8 cellular contexts compared by ENCODE assay signal in the genomic region with DNA sequence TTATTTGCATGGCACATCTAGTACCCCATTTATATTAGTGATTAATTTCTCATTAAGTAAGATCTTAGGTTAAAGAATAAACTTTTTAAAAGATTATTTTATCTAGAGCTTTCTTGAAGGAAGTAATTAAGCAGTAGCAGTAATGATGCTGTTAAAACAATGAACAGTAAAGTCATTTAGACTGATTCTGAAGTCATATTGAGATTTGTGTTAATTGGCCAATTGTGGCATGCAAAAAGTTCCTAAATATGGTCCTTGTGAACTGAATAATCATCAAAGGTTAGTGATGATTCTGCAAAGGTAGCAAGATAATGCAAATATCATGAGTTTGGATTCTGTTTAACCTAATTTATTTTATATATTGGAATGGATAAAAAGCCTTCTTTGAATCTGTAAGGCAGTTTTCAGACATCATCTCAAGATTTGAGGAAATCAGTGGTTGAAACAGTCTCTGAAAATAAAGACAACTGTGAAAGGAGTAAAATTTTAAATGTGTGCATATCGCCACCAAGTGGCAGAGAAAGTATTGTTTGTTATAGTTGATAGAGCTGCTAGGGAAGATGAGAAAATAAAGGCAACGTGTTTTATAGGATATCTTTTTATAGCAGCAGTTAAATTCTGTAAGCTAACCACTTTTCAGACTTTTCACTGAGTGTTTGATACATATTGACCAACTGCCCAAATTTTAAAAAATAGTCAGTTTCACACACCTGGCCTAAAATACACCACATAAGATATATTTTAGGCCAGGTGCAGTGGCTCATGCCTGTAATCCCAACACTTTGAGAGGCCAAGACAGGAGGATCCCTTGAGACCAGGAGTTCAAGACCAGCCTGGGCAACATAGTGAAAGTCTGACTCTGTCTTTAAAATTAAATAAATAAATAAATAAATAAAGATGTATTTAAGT.
DNase-seq lines count a peak whose midpoint lies in the region; ATAC-seq and TF ChIP-seq lines count a peak whose summit lies in the region.

No MANE protein-coding gene starts in this region.

- peak; percentile 14 for DNase-seq in NCI-H526 treated with DMSO at 0.1 percent for 48 hours (lab: John Stamatoyannopoulos, UW)
- peak; percentile 75 for DNase-seq in astrocyte of the hippocampus (ENCODE audit: low read depth, low spot score)
- peak; percentile 47 for DNase-seq in iPS-NIHi11 (ENCODE audit: low spot score)
- DNase-seq in stomach = no peak

- TF ChIP-seq CTCF in C4-2B (conservative IDR thresholded peaks at IDR 0.05) = peak; percentile 74
- peak; percentile 24; the same call in 1 of the 2 replicates for TF ChIP-seq CTCF in GM12875 (IDR thresholded peaks at IDR 0.05; ENCODE audit: borderline replicate concordance, insufficient read depth, low read depth, low read length)
- TF ChIP-seq CTCF in stomach (IDR thresholded peaks at IDR 0.05) = peak in 4 of 7 experiments; percentile 47 to 66 (median 56)

- TF ChIP-seq POLR2A in stomach (IDR thresholded peaks at IDR 0.05) = no peak

- H3K27ac ChIP-seq in C4-2B (no peak overlapping the region), stomach (no peak overlapping the region)

- WGBS in stomach, 5 donors = 0 to 8% (median 5%) methylated on average over 2 of the region's 2 CpGs

- no peaks in the 10 kb centered on the region for H3K27me3 ChIP-seq in stomach

- intact Hi-C loops in stomach (cut with DNase I; ENCODE audit: low total_unique reads) = no loop called here

- peaks cover 0 to 24% (median 19%) of the 10 kb centered on the region in 4 donors for H3K36me3 ChIP-seq in stomach

- no peak overlapping the region for H3K4me3 ChIP-seq in GM12875 (ENCODE audit: low read depth, low read length)
- H3K4me3 ChIP-seq in stomach = no peak overlapping the region

- H3K9me3 ChIP-seq in stomach = peaks cover 0 to 13% (median 4%) of the 10 kb centered on the region in 4 donors

- peak; percentile 75 for ATAC-seq in HG03196 (IDR thresholded peaks at IDR 0.05; ENCODE audit: unreplicated experiment)
- ATAC-seq in GM21515 (IDR thresholded peaks at IDR 0.05; ENCODE audit: unreplicated experiment) = no peak

- H3K4me1 ChIP-seq in stomach = peaks cover 8 to 34% (median 18%) of the 10 kb centered on the region in 4 donors

- no peak for TF ChIP-seq EP300 in stomach (IDR thresholded peaks at IDR 0.05)

Comparison
In these comparisons a context has a peak if more than half of its experiments do, and no peak if none do; other contexts are left out.
1. CTCF ChIP-seq: peak in every context shown above with its lines; median percentile 74 in C4-2B; 56 in stomach; 24 in GM12875.